Comparison of ENCODE assay signal across 12 cellular contexts in the genomic region with DNA sequence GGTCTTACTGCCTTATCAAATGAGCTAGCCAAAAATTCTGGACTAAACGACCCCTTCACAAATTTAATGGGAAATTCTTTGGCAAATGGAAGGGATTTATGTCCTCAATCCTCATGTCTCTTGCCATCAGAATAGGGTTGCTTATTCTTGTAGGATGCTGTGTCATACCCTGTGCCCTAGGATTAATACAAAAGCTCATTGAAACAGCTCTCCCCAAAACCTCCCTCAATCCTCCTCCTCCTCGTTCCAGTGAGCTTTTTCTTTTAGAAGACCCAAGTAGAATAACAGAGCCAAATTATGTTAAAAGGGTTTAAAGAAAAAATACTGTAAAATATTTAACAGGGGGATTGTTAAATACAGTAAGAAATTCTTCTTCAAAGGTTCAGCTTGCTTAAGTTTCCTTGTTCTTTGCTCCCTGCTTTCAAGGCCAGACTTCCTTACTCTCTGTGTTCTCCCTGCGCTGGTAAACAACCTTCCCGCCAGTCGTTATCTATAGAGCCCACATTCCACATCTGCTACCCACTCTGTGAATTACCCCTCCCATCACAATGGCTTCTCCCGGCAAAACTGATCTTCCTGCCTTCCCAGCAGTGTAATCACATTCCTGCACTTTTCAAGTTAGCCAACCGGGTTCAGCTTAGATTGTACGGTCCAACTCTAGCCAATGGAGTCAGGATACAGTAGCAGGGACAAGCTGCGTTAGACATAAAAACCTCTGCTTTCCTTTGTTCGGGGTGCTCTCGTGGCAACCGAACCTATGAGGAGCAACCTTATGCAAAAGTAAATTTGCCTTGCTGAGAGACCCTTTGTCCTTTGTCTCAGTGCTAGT. TPM values are rescaled to one million over a fixed set of nuclear protein-coding genes. Genes with fewer than 3 reads are reported as not detected.
DNase-seq lines count a peak whose midpoint lies in the region; ATAC-seq and TF ChIP-seq lines count a peak whose summit lies in the region.
"Had no signal": no experiment of that assay in that cellular context is flagged by ENCODE, and none has a peak within 500 bp of the region (broad histone marks: within the 10 kb centered on the region; RNA-seq: fewer than 3 reads in every experiment).

No MANE protein-coding gene starts in this region.

- H3K9me3 Mint-ChIP-seq in mesothelial cell of epicardium, result no peaks in the 10 kb centered on the region
- no peaks in the 10 kb centered on the region for H3K9me3 Mint-ChIP-seq in CD8-positive, alpha-beta memory T cell
- H3K9me3 Mint-ChIP-seq: CD4-positive, alpha-beta memory T cell had no signal

- H3K27me3 ChIP-seq in gastroesophageal sphincter (no peaks in the 10 kb centered on the region), tibial artery (no peaks in the 10 kb centered on the region)
- H3K27me3 ChIP-seq in CD8-positive, alpha-beta memory T cell (ENCODE audit: insufficient read depth, low read length, poor library complexity, severe bottlenecking), result no peaks in the 10 kb centered on the region
- H3K27me3 ChIP-seq: neutrophil had no signal

- intact Hi-C loops in tibial artery (cut with DNase I; ENCODE audit: low total_unique reads), result no loop called here

- H3K27ac ChIP-seq in gastroesophageal sphincter, result peak overlapping the region in 3 of 4 donors; percentile 10 to 58 (median 16)
- peak overlapping the region; percentile 59 to 64 for H3K27ac ChIP-seq in tibial artery
- H3K27ac ChIP-seq in CD8-positive, alpha-beta memory T cell (ENCODE audit: low read depth, low read length), result no peak overlapping the region
- H3K27ac ChIP-seq: neutrophil had no signal

- ATAC-seq in gastroesophageal sphincter, result no peak

- H3K27ac Mint-ChIP-seq in mesothelial cell of epicardium, result peak overlapping the region; percentile 62
- no peak overlapping the region for H3K27ac Mint-ChIP-seq in CD8-positive, alpha-beta memory T cell
- H3K27ac Mint-ChIP-seq: CD4-positive, alpha-beta memory T cell had no signal

- DNase-seq in astrocyte of the hippocampus (ENCODE audit: low read depth, low spot score) (peak; percentile 11), mesothelial cell of epicardium (ENCODE audit: low spot score in 2 of 2, unreplicated experiment in 2 of 2) (no peak), tibial artery (peak in 1 of 2 donors; percentile 27), Kasumi-1 (lab: John Stamatoyannopoulos, UW) (no peak), NCI-H2107 treated with DMSO at 0.1 percent for 48 hours (lab: John Stamatoyannopoulos, UW; ENCODE audit: unreplicated experiment) (no peak)
- DNase-seq in CD8-positive, alpha-beta memory T cell, result no peak
- DNase-seq: activated CD8-positive, alpha-beta memory T cell treated with anti-CD3 and anti-CD28 coated beads, Interleukin-2, amount 50 U/mL, for 4 hours; CD4-positive, alpha-beta memory T cell; MV-4-11; NCI-H345 had no signal

- no peak for TF ChIP-seq EP300 in gastroesophageal sphincter (IDR thresholded peaks at IDR 0.05)

- no peak for TF ChIP-seq CTCF in gastroesophageal sphincter (IDR thresholded peaks at IDR 0.05)
- TF ChIP-seq CTCF in mesothelial cell of epicardium (IDR thresholded peaks at IDR 0.05; ENCODE audit: unreplicated experiment), result no peak
- no peak for TF ChIP-seq CTCF in tibial artery (IDR thresholded peaks at IDR 0.05)

- H3K4me1 ChIP-seq in gastroesophageal sphincter, result peaks cover 0 to 9% (median 0%) of the 10 kb centered on the region in 3 donors
- peaks cover 0 to 37% (median 23%) of the 10 kb centered on the region in 4 donors for H3K4me1 ChIP-seq in tibial artery
- H3K4me1 ChIP-seq in CD8-positive, alpha-beta memory T cell (ENCODE audit: insufficient read depth, low read length), result no peaks in the 10 kb centered on the region

- H3K4me3 Mint-ChIP-seq in mesothelial cell of epicardium, result no peak overlapping the region
- H3K4me3 Mint-ChIP-seq in CD8-positive, alpha-beta memory T cell, result no peak overlapping the region
- H3K4me3 Mint-ChIP-seq: CD4-positive, alpha-beta memory T cell had no signal

- CTCF ChIA-PET in CD8-positive, alpha-beta memory T cell (lab: Charles Lee), result interaction anchor here (1.2 kb wide), 1 partner anchor 9 kb away, joined by 3 read pairs; the partner anchor contains the start of gene HPR

- POLR2A ChIA-PET in CD8-positive, alpha-beta memory T cell (lab: Charles Lee), result no interaction called here

- 45 to 58% methylated on average over 11 to 12 of the region's 12 CpGs for WGBS in gastroesophageal sphincter (ENCODE audit: low coverage in 1 of 2), 2 donors

- peaks cover 7% of the 10 kb centered on the region for H3K4me1 Mint-ChIP-seq in mesothelial cell of epicardium
- H3K4me1 Mint-ChIP-seq in CD8-positive, alpha-beta memory T cell, result no peaks in the 10 kb centered on the region
- H3K4me1 Mint-ChIP-seq: CD4-positive, alpha-beta memory T cell had no signal

- H3K4me3 ChIP-seq in gastroesophageal sphincter (no peak overlapping the region), tibial artery (no peak overlapping the region)
- H3K4me3 ChIP-seq in CD8-positive, alpha-beta memory T cell (ENCODE audit: low read length), result no peak overlapping the region

- H3K36me3 ChIP-seq in gastroesophageal sphincter, result peaks cover 0 to 6% of the 10 kb centered on the region in 2 donors
- H3K36me3 ChIP-seq in tibial artery, result peaks cover 0 to 2% (median 1%) of the 10 kb centered on the region in 3 donors
- no peaks in the 10 kb centered on the region for H3K36me3 ChIP-seq in CD8-positive, alpha-beta memory T cell (ENCODE audit: insufficient read depth, low read length)
- H3K36me3 ChIP-seq: neutrophil had no signal

- no peaks in the 10 kb centered on the region for H3K27me3 Mint-ChIP-seq in mesothelial cell of epicardium (ENCODE audit: low read depth)
- no peaks in the 10 kb centered on the region for H3K27me3 Mint-ChIP-seq in CD8-positive, alpha-beta memory T cell
- H3K27me3 Mint-ChIP-seq: CD4-positive, alpha-beta memory T cell had no signal

- peaks cover 2% of the 10 kb centered on the region for H3K36me3 Mint-ChIP-seq in mesothelial cell of epicardium
- peaks cover 0 to 7% (median 6%) of the 10 kb centered on the region in 3 donors for H3K36me3 Mint-ChIP-seq in CD8-positive, alpha-beta memory T cell

- no peaks in the 10 kb centered on the region for H3K9me3 ChIP-seq in gastroesophageal sphincter
- H3K9me3 ChIP-seq in tibial artery, result no peaks in the 10 kb centered on the region
- no peaks in the 10 kb centered on the region for H3K9me3 ChIP-seq in CD8-positive, alpha-beta memory T cell (ENCODE audit: low read length)
- H3K9me3 ChIP-seq: neutrophil had no signal

- TF ChIP-seq POLR2A in gastroesophageal sphincter (IDR thresholded peaks at IDR 0.05), result no peak

RNA-seq across cellular contexts. Expression of gene HPR, which starts 9.7 kb away (rescaled TPM):
- total RNA-seq in gastroesophageal sphincter (1 to 10 TPM in 1 of 4 donors, under 1 TPM in 1, not detected in 2; 0.50 to 2.6 TPM), mesothelial cell of epicardium (0.22 to 0.33 TPM (median 0.29 TPM) in 3 replicates)
- total RNA-seq in CD8-positive, alpha-beta memory T cell, result not detected
- polyA plus RNA-seq in CD8-positive, alpha-beta memory T cell, result not detected
- total RNA-seq: CD4-positive, alpha-beta memory T cell had no signal
- polyA plus RNA-seq: CD4-positive, alpha-beta memory T cell had no signal

RNA-seq across cellular contexts. Expression of gene HP, which starts 18.4 kb away (rescaled TPM):
- total RNA-seq in gastroesophageal sphincter (1 to 10 TPM in 2 of 4 donors, not detected in 2; 2.9 to 3.4 TPM), mesothelial cell of epicardium (not detected in 3 replicates)
- not detected for total RNA-seq in CD8-positive, alpha-beta memory T cell
- polyA plus RNA-seq in CD8-positive, alpha-beta memory T cell, result not detected
- total RNA-seq: CD4-positive, alpha-beta memory T cell had no signal
- polyA plus RNA-seq: CD4-positive, alpha-beta memory T cell had no signal

RNA-seq across cellular contexts. Expression of gene TXNL4B, which starts 20.7 kb away (rescaled TPM):
- 10 to 100 TPM in 1 of 4 donors, 1 to 10 TPM in 3; 5.8 to 10.6 (median 8.6) TPM for total RNA-seq in gastroesophageal sphincter
- total RNA-seq in mesothelial cell of epicardium, result 16.1 to 17.6 TPM (median 16.7 TPM) in 3 replicates
- total RNA-seq in CD8-positive, alpha-beta memory T cell, result 10 to 100 TPM; 37.9 to 38.7 TPM
- polyA plus RNA-seq in CD8-positive, alpha-beta memory T cell, result 14.0 TPM

RNA-seq across cellular contexts. Expression of gene DHX38, which starts 20.9 kb away (rescaled TPM):
- total RNA-seq in gastroesophageal sphincter (10 to 100 TPM; 32.8 to 73.8 (median 54.4) TPM), mesothelial cell of epicardium (83.8 to 90.9 TPM (median 85.4 TPM) in 3 replicates)
- total RNA-seq in CD8-positive, alpha-beta memory T cell, result 10 to 100 TPM; 93.6 to 98.3 TPM
- 32.7 TPM for polyA plus RNA-seq in CD8-positive, alpha-beta memory T cell
